ENCODE assay signal across 26 cellular contexts in genomic region chr5:135695656-135696055, GRCh38.
"Had no signal": no experiment of that assay in that cellular context is flagged by ENCODE, and none has a peak within 500 bp of the region (broad histone marks: within the 10 kb centered on the region; RNA-seq: fewer than 3 reads in every experiment).

No MANE protein-coding gene starts in this region.

- H3K4me1 ChIP-seq: left lung, neural progenitor cell, pancreas, prostate gland, right lobe of liver, upper lobe of left lung had no signal

- H3K4me2 ChIP-seq: neural progenitor cell, smooth muscle cell had no signal

- ATAC-seq: left colon; left lung; naive thymus-derived CD8-positive, alpha-beta T cell; pancreas; stimulated activated memory B cell treated with anti-CD40 and anti-IgM and Interleukin-4, amounts not matched to agents 10 μg/mL and 1 μg/mL and 100 μg/mL, for 72 hours; stimulated activated naive CD8-positive, alpha-beta T cell treated with anti-CD3 and anti-CD28 coated beads, Interleukin-15, amount 100 ng/mL, for 72 hours had no signal

- DNase-seq: head of caudate nucleus; hypothalamus; immature natural killer cell; kidney; left colon; left lung; mesenchymal stem cell; naive thymus-derived CD8-positive, alpha-beta T cell; nephron progenitor cell; pancreas; posterior cingulate gyrus; retina; right lobe of liver; stimulated activated CD4-positive, alpha-beta T cell treated with anti-CD3 and anti-CD28 coated beads, Interleukin-1b, Interleukin-23, amount 100 ng/mL, for 48 hours; stimulated activated CD4-positive, alpha-beta T cell treated with anti-CD3 and anti-CD28 coated beads, Interleukin-2, amount 100 ng/mL, for 48 hours; stimulated activated CD4-positive, alpha-beta T cell treated with anti-CD3 and anti-CD28 coated beads, Interleukin-4, amount 100 ng/mL, for 4 hours; stimulated activated CD8-positive, alpha-beta memory T cell treated with anti-CD3 and anti-CD28 coated beads, Interleukin-4, amount 100 ng/mL, for 48 hours; stimulated activated naive CD4-positive, alpha-beta T cell treated with Interleukin-2 at 50 U/mL for 16 hours; stimulated activated naive CD8-positive, alpha-beta T cell treated with anti-CD3 and anti-CD28 coated beads, Interleukin-15, amount 100 ng/mL, for 72 hours; substantia nigra had no signal

- H3K27ac ChIP-seq: left lung, neural progenitor cell, pancreas, prostate gland, right lobe of liver, tibial nerve, upper lobe of left lung had no signal

- H3K9me3 ChIP-seq: left lung, pancreas, prostate gland, right lobe of liver, tibial nerve, upper lobe of left lung had no signal

- H3K27me3 ChIP-seq: neural progenitor cell, pancreas, right lobe of liver, tibial nerve, upper lobe of left lung had no signal

- H3K9ac ChIP-seq: neural progenitor cell had no signal

- H3K36me3 ChIP-seq: left lung, neural progenitor cell, pancreas, prostate gland, right lobe of liver, tibial nerve, upper lobe of left lung had no signal

- H2AFZ ChIP-seq: neural progenitor cell had no signal

- H3K4me3 ChIP-seq: left lung, neural progenitor cell, pancreas, prostate gland, right lobe of liver, smooth muscle cell, tibial nerve, upper lobe of left lung had no signal
